In genomic region chr16:67558859-67559258, GRCh38 we compare ENCODE assay signal across 25 cellular contexts. TPM values are rescaled to one million over a fixed set of nuclear protein-coding genes. Genes with fewer than 3 reads are reported as not detected.
DNase-seq lines count a peak whose midpoint lies in the region; ATAC-seq and TF ChIP-seq lines count a peak whose summit lies in the region.
"Had no signal": no experiment of that assay in that cellular context is flagged by ENCODE, and none has a peak within 500 bp of the region (broad histone marks: within the 10 kb centered on the region; RNA-seq: fewer than 3 reads in every experiment).

No MANE protein-coding gene starts in this region.

- CTCF ChIA-PET in activated CD4-positive, alpha-beta T cell treated with anti-CD3 and anti-CD28 coated beads for 36 hours (lab: Charles Lee): interaction anchor here (0.7 to 6.9 kb wide), 6 partner anchors 12 to 108 kb away, joined by 3 to 83 read pairs (median 6); partner anchors contain the start of gene CARMIL2
- CTCF ChIA-PET in activated CD4-positive, alpha-beta T cell treated with anti-CD3 and anti-CD28 coated beads, Interleukin-2, amount 10 ng/mL, durations not matched to agents 7 days and 5 days (lab: Charles Lee): interaction anchor here (0.6 to 9.8 kb wide), 8 partner anchors 9 to 265 kb away, joined by 3 to 93 read pairs (median 4); partner anchors contain the start of genes ATP6V0D1 and CARMIL2
- CTCF ChIA-PET in GM10248 (lab: Yijun Ruan, JAX): interaction anchor here (0.6 to 11.4 kb wide), 6 partner anchors 9 to 108 kb away, joined by 3 to 206 read pairs (median 8); partner anchors contain the start of gene CARMIL2

- H3F3A ChIP-seq in Loucy (ENCODE audit: low read depth): peaks cover 18% of the 10 kb centered on the region

- H2BK120ac ChIP-seq in mesenchymal stem cell (ENCODE audit: low read depth, low read length): no peak overlapping the region

- peak overlapping the region; percentile 42 for H3K27ac Mint-ChIP-seq in activated CD4-positive, alpha-beta T cell treated with anti-CD3 and anti-CD28 coated beads for 36 hours
- H3K27ac Mint-ChIP-seq in activated CD4-positive, alpha-beta T cell treated with anti-CD3 and anti-CD28 coated beads, Interleukin-2, amount 10 ng/mL, durations not matched to agents 7 days and 5 days: no peak overlapping the region
- H3K27ac Mint-ChIP-seq: HFFc6 had no signal

- H2AFZ ChIP-seq in Loucy (ENCODE audit: low read length) (no peak overlapping the region), mesenchymal stem cell (ENCODE audit: low read depth, low read length) (no peak overlapping the region)
- H2AFZ ChIP-seq: GM23248 had no signal

- peaks cover 77% of the 10 kb centered on the region for H3K79me2 ChIP-seq in Loucy (ENCODE audit: insufficient read depth, low read length)

- H3K27ac ChIP-seq in BLaER1 (peak overlapping the region; percentile 100), lower lobe of right lung (no peak overlapping the region), mesenchymal stem cell (ENCODE audit: low read length, poor library complexity, severe bottlenecking) (no peak overlapping the region)
- H3K27ac ChIP-seq: 22Rv1, GM23248, HL-60, KMS-11, Peyer's patch, SJSA1 had no signal

- H3K4me1 Mint-ChIP-seq in activated CD4-positive, alpha-beta T cell treated with anti-CD3 and anti-CD28 coated beads for 36 hours: peaks cover 44% of the 10 kb centered on the region
- peaks cover 48% of the 10 kb centered on the region for H3K4me1 Mint-ChIP-seq in activated CD4-positive, alpha-beta T cell treated with anti-CD3 and anti-CD28 coated beads, Interleukin-2, amount 10 ng/mL, durations not matched to agents 7 days and 5 days

- no peak for ATAC-seq in activated CD4-positive, alpha-beta T cell treated with anti-CD3 and anti-CD28 coated beads for 36 hours
- ATAC-seq in lower lobe of right lung: no peak
- no peak for ATAC-seq in GM21367 (IDR thresholded peaks at IDR 0.05; ENCODE audit: unreplicated experiment)

- no peaks in the 10 kb centered on the region for H4K20me1 ChIP-seq in BLaER1
- H4K20me1 ChIP-seq in Loucy (ENCODE audit: insufficient read depth, low read length, poor library complexity, severe bottlenecking): peaks cover 8% of the 10 kb centered on the region

- H3K9ac ChIP-seq in BLaER1 (0 out of 2 replicates have a peak overlapping the region, but pooled peaks have one; percentile 24), Loucy (ENCODE audit: low read depth, low read length, poor library complexity, severe bottlenecking) (peak overlapping the region; percentile 98), mesenchymal stem cell (ENCODE audit: low read length) (no peak overlapping the region)
- H3K9ac ChIP-seq: GM23248, KMS-11 had no signal

- H3K36me3 ChIP-seq in BLaER1: peaks cover 22% of the 10 kb centered on the region; the same call in 1 of the 2 replicates
- peaks cover 4% of the 10 kb centered on the region; the same call in 1 of the 2 replicates for H3K36me3 ChIP-seq in Loucy (ENCODE audit: insufficient read depth, low read length)
- H3K36me3 ChIP-seq in lower lobe of right lung: no peaks in the 10 kb centered on the region
- no peaks in the 10 kb centered on the region for H3K36me3 ChIP-seq in mesenchymal stem cell (ENCODE audit: control insufficient read depth in 1 of 2, insufficient read depth in 2 of 2, low read depth in 1 of 2, low read length in 2 of 2)
- H3K36me3 ChIP-seq: Peyer's patch had no signal

- H3K4me2 ChIP-seq in BLaER1: peak overlapping the region; percentile 99
- peak overlapping the region; percentile 89 for H3K4me2 ChIP-seq in Loucy (ENCODE audit: low read depth, low read length, poor library complexity, severe bottlenecking)
- no peak overlapping the region for H3K4me2 ChIP-seq in mesenchymal stem cell (ENCODE audit: low read length, poor library complexity, severe bottlenecking)
- H3K4me2 ChIP-seq: KMS-11 had no signal

- H2BK15ac ChIP-seq in mesenchymal stem cell (ENCODE audit: low read depth, poor library complexity, severe bottlenecking): no peak overlapping the region

- H3K18ac ChIP-seq in mesenchymal stem cell (ENCODE audit: low read depth in 1 of 2, low read length in 2 of 2): no peak overlapping the region

- H3K4me3 ChIP-seq in BLaER1 (no peak overlapping the region), Loucy (ENCODE audit: low read length, poor library complexity, severe bottlenecking) (peak overlapping the region; percentile 83), lower lobe of right lung (no peak overlapping the region), mesenchymal stem cell (ENCODE audit: insufficient read depth in 1 of 2, low read depth in 1 of 2, low read length in 2 of 2) (no peak overlapping the region)
- H3K4me3 ChIP-seq: GM23248, Peyer's patch, SJSA1 had no signal

- no peaks in the 10 kb centered on the region for H3K9me3 ChIP-seq in BLaER1
- no peaks in the 10 kb centered on the region for H3K9me3 ChIP-seq in Loucy (ENCODE audit: insufficient read depth, low read depth, low read length)
- no peaks in the 10 kb centered on the region for H3K9me3 ChIP-seq in lower lobe of right lung
- H3K9me3 ChIP-seq in mesenchymal stem cell (ENCODE audit: control insufficient read depth, low read length): no peaks in the 10 kb centered on the region
- H3K9me3 ChIP-seq: Peyer's patch, SJSA1 had no signal

- H2BK5ac ChIP-seq in mesenchymal stem cell (ENCODE audit: low read depth, low read length, poor library complexity, severe bottlenecking): no peak overlapping the region

- no peak overlapping the region for H3K4ac ChIP-seq in mesenchymal stem cell (ENCODE audit: low read depth in 1 of 2, low read length in 2 of 2)

- H4K8ac ChIP-seq in mesenchymal stem cell (ENCODE audit: low read length): no peak overlapping the region

- H3K27me3 ChIP-seq in BLaER1 (no peaks in the 10 kb centered on the region), Loucy (ENCODE audit: insufficient read depth, low read length, poor library complexity, severe bottlenecking) (peaks cover 8% of the 10 kb centered on the region), lower lobe of right lung (ENCODE audit: low read depth) (no peaks in the 10 kb centered on the region), mesenchymal stem cell (ENCODE audit: control insufficient read depth in 1 of 2, insufficient read depth in 1 of 2, low read length in 2 of 2) (no peaks in the 10 kb centered on the region)
- H3K27me3 ChIP-seq: Peyer's patch, SJSA1 had no signal

- POLR2A ChIA-PET in activated CD4-positive, alpha-beta T cell treated with anti-CD3 and anti-CD28 coated beads for 36 hours (lab: Charles Lee): interaction anchor here (0.6 kb wide), 1 partner anchor 401 kb away, joined by 3 read pairs; no protein-coding TSS in a partner anchor
- POLR2A ChIA-PET in activated CD4-positive, alpha-beta T cell treated with anti-CD3 and anti-CD28 coated beads, Interleukin-2, amount 10 ng/mL, durations not matched to agents 7 days and 5 days (lab: Charles Lee): interaction anchor here (0.8 kb wide), 1 partner anchor 11 kb away, joined by 4 read pairs; no protein-coding TSS in a partner anchor
- POLR2A ChIA-PET in GM10248 (lab: Yijun Ruan, JAX): no interaction called here

- H3K23ac ChIP-seq in mesenchymal stem cell (ENCODE audit: low read length in 2 of 2): no peak overlapping the region

- no peak for TF ChIP-seq CTCF in Loucy (conservative IDR thresholded peaks at IDR 0.05; ENCODE audit: low read length)
- no peak for TF ChIP-seq CTCF in lower lobe of right lung (IDR thresholded peaks at IDR 0.05)
- TF ChIP-seq CTCF in GM10248 (IDR thresholded peaks at IDR 0.05; ENCODE audit: control extremely low read depth, extremely low read depth, low read depth, missing control alignments): no peak

- H3K36me3 Mint-ChIP-seq in activated CD4-positive, alpha-beta T cell treated with anti-CD3 and anti-CD28 coated beads for 36 hours (ENCODE audit: low read depth): peaks cover 13% of the 10 kb centered on the region
- peaks cover 26% of the 10 kb centered on the region for H3K36me3 Mint-ChIP-seq in activated CD4-positive, alpha-beta T cell treated with anti-CD3 and anti-CD28 coated beads, Interleukin-2, amount 10 ng/mL, durations not matched to agents 7 days and 5 days (ENCODE audit: low read depth)
- H3K36me3 Mint-ChIP-seq: CD14-positive monocyte had no signal

- H3K79me1 ChIP-seq in mesenchymal stem cell (replicated peaks; ENCODE audit: low read length, poor library complexity, severe bottlenecking): peaks cover 15% of the 10 kb centered on the region

- no peaks in the 10 kb centered on the region for H3K27me3 Mint-ChIP-seq in activated CD4-positive, alpha-beta T cell treated with anti-CD3 and anti-CD28 coated beads for 36 hours
- H3K27me3 Mint-ChIP-seq in activated CD4-positive, alpha-beta T cell treated with anti-CD3 and anti-CD28 coated beads, Interleukin-2, amount 10 ng/mL, durations not matched to agents 7 days and 5 days: no peaks in the 10 kb centered on the region

- 100% methylated on average over 1 of the region's 1 CpG for WGBS in mesenchymal stem cell

- H3K4me3 Mint-ChIP-seq in activated CD4-positive, alpha-beta T cell treated with anti-CD3 and anti-CD28 coated beads for 36 hours: no peak overlapping the region
- H3K4me3 Mint-ChIP-seq in activated CD4-positive, alpha-beta T cell treated with anti-CD3 and anti-CD28 coated beads, Interleukin-2, amount 10 ng/mL, durations not matched to agents 7 days and 5 days: no peak overlapping the region
- H3K4me3 Mint-ChIP-seq: CD14-positive monocyte, H9, HFFc6 had no signal

- H4K91ac ChIP-seq in mesenchymal stem cell (ENCODE audit: low read length): no peak overlapping the region

- DNase-seq in activated CD4-positive, alpha-beta T cell treated with anti-CD3 and anti-CD28 coated beads for 36 hours: no peak
- no peak for DNase-seq in activated CD4-positive, alpha-beta T cell treated with anti-CD3 and anti-CD28 coated beads, Interleukin-2, amount 10 ng/mL, durations not matched to agents 7 days and 5 days
- DNase-seq in lower lobe of right lung (peak; percentile 10), GM10248 (ENCODE audit: extremely low spot score) (no peak), mesenchymal stem cell (no peak)
- DNase-seq: GM23248; H9; HFFc6; MV-4-11; NCI-H1105 treated with DMSO at 0.1 percent for 48 hours; NCI-H2029 treated with DMSO at 0.1 percent for 48 hours; NCI-H2171; NCI-H345; NCI-H524; NCI-H774; NK-92 treated with Interleukin-12 subunit alpha and Interleukin-12 subunit beta, amount 100 ng/mL, for 24 hours; Peyer's patch had no signal

- H3K14ac ChIP-seq in mesenchymal stem cell (ENCODE audit: low read length in 2 of 2): no peak overlapping the region

- intact Hi-C loops in activated CD4-positive, alpha-beta T cell treated with anti-CD3 and anti-CD28 coated beads for 36 hours (cut with DNase I, micrococcal nuclease): no loop called here
- intact Hi-C loops in lower lobe of right lung (cut with DNase I): no loop called here

- H2BK12ac ChIP-seq in mesenchymal stem cell (ENCODE audit: low read length in 2 of 2): no peak overlapping the region

- H3K9me2 ChIP-seq in Loucy (replicated peaks; ENCODE audit: low read depth, low read length): no peaks in the 10 kb centered on the region

- no peaks in the 10 kb centered on the region for H3K9me3 Mint-ChIP-seq in activated CD4-positive, alpha-beta T cell treated with anti-CD3 and anti-CD28 coated beads for 36 hours (ENCODE audit: low read depth)
- H3K9me3 Mint-ChIP-seq in activated CD4-positive, alpha-beta T cell treated with anti-CD3 and anti-CD28 coated beads, Interleukin-2, amount 10 ng/mL, durations not matched to agents 7 days and 5 days: no peaks in the 10 kb centered on the region
- H3K9me3 Mint-ChIP-seq: CD14-positive monocyte, H9, HFFc6 had no signal

- H3K4me1 ChIP-seq in BLaER1: peaks cover 77% of the 10 kb centered on the region
- peaks cover 45% of the 10 kb centered on the region for H3K4me1 ChIP-seq in Loucy (ENCODE audit: insufficient read depth, low read length, poor library complexity, severe bottlenecking)
- peaks cover 30% of the 10 kb centered on the region for H3K4me1 ChIP-seq in lower lobe of right lung
- H3K4me1 ChIP-seq in mesenchymal stem cell (ENCODE audit: control insufficient read depth, insufficient read depth, low read depth, low read length): peaks cover 4% of the 10 kb centered on the region

- no peak overlapping the region for H2AK5ac ChIP-seq in mesenchymal stem cell (ENCODE audit: low read length, severe bottlenecking)

RNA-seq across cellular contexts. Expression of gene CTCF, which starts 3.5 kb away (rescaled TPM):
- total RNA-seq in activated CD4-positive, alpha-beta T cell treated with anti-CD3 and anti-CD28 coated beads for 36 hours: 10 to 100 TPM; 51.0 to 66.4 TPM
- total RNA-seq in activated CD4-positive, alpha-beta T cell treated with anti-CD3 and anti-CD28 coated beads, Interleukin-2, amount 10 ng/mL, durations not matched to agents 7 days and 5 days: 10 to 100 TPM; 87.1 to 98.5 TPM
- total RNA-seq in lower lobe of right lung: 36.2 TPM
- polyA plus RNA-seq in mesenchymal stem cell (2013, experiment 1 of 2): 19.8 TPM
- 18.5 TPM for polyA plus RNA-seq in mesenchymal stem cell (2013, experiment 2 of 2)

RNA-seq across cellular contexts. Expression of gene RIPOR1, which starts 30.2 kb away (rescaled TPM):
- total RNA-seq in activated CD4-positive, alpha-beta T cell treated with anti-CD3 and anti-CD28 coated beads for 36 hours: 10 to 100 TPM; 18.9 to 24.1 TPM
- 10 to 100 TPM; 12.8 to 15.8 TPM for total RNA-seq in activated CD4-positive, alpha-beta T cell treated with anti-CD3 and anti-CD28 coated beads, Interleukin-2, amount 10 ng/mL, durations not matched to agents 7 days and 5 days
- 112 TPM for total RNA-seq in lower lobe of right lung
- polyA plus RNA-seq in mesenchymal stem cell (2013, experiment 1 of 2): 59.7 TPM
- polyA plus RNA-seq in mesenchymal stem cell (2013, experiment 2 of 2): 58.4 TPM
